8 cellular contexts compared by ENCODE assay signal in the genomic region with DNA sequence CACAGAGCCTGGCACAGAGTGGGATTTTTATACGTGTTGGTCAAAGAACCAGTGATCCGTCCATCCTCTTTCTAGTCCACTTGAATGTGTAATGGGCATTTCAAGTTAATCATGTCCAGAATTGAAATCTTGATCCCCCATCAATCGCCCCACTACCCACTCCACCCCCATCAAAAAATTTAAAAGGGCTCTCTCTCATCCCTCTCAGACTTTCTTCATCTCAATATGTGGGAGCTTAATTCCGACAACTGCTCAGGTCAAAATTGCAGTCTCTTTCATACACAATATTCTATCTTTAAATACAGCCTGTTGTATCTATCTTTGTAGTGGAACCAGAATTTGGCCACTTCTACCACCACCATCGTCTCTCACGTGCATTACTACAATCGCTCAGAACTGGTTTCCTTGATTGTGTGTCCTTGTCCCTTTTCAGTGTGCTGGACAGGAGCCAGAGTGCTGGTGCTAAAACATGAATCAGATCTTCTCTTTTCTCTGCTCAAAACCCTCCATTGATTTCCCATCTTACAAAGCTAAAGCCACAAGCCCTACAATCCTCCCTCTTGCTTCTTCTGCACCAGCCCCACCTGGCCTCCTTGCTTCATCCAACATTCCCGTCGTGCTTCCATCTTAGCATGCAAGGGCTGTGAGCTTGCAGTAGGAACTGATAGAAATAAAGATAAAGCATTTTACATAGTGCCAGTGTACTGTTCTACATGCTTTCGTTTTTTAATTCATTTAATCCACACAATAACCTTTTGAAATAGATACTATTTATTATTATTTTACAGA. TPM values are rescaled to one million over a fixed set of nuclear protein-coding genes. Genes with fewer than 3 reads are reported as not detected.
DNase-seq lines count a peak whose midpoint lies in the region; ATAC-seq and TF ChIP-seq lines count a peak whose summit lies in the region.

No MANE protein-coding gene starts in this region.

- no TSS peak for BruUV-seq in OCI-LY7 (replicated peaks; lab: Mats Ljungman, UMichigan)

- peak overlapping the region; percentile 71 for H3K4me2 ChIP-seq in OCI-LY7 (ENCODE audit: low read length)

- peaks cover 11% of the 10 kb centered on the region for H3K36me3 Mint-ChIP-seq in effector memory CD8-positive, alpha-beta T cell (ENCODE audit: insufficient read depth)

- H3K4me1 ChIP-seq in OCI-LY7 (ENCODE audit: insufficient read depth, low read length, poor library complexity, severe bottlenecking) (peaks cover 18% of the 10 kb centered on the region), psoas muscle (peaks cover 7% of the 10 kb centered on the region)

- intact Hi-C loops in OCI-LY7 (cut with micrococcal nuclease; ENCODE audit: unreplicated experiment) (loop anchor here (5.0 to 10.0 kb wide), 2 partner anchors 181 to 353 kb away; a partner anchor contains a TSS), psoas muscle (cut with DNase I) (no loop called here)

- H3K9me3 Mint-ChIP-seq in effector memory CD8-positive, alpha-beta T cell = no peaks in the 10 kb centered on the region

- no peaks in the 10 kb centered on the region for H3K9me2 ChIP-seq in OCI-LY7 (ENCODE audit: insufficient read depth, low read length)

- peak overlapping the region; percentile 87 to 94 for H3K27ac Mint-ChIP-seq in effector memory CD8-positive, alpha-beta T cell

- H3K36me3 ChIP-seq in GM06990 (ENCODE audit: control insufficient read depth, insufficient read depth, low read length) = no peaks in the 10 kb centered on the region
- H3K36me3 ChIP-seq in OCI-LY7 (ENCODE audit: insufficient read depth, low read length) = no peaks in the 10 kb centered on the region
- no peaks in the 10 kb centered on the region for H3K36me3 ChIP-seq in psoas muscle (ENCODE audit: insufficient read depth in 1 of 2, low read depth in 1 of 2)

- POLR2A ChIA-PET in OCI-LY7 (lab: Charles Lee) = interaction anchor here (0.6 to 1.8 kb wide), 13 partner anchors 10 to 317 kb away, joined by 3 to 6 read pairs (median 3); no protein-coding TSS in a partner anchor

- no peak for ATAC-seq in effector memory CD8-positive, alpha-beta T cell (replicated peaks)
- ATAC-seq in psoas muscle = no peak
- no peak for ATAC-seq in HG03378 (IDR thresholded peaks at IDR 0.05; ENCODE audit: unreplicated experiment)

- peak overlapping the region; percentile 98 for H2AFZ ChIP-seq in OCI-LY7 (ENCODE audit: low read length)

- DNase-seq in GM06990 (ENCODE audit: extremely low read depth, insufficient read length) = no peak
- DNase-seq in OCI-LY7 (ENCODE audit: low spot score) = no peak
- no peak for DNase-seq in effector memory CD8-positive, alpha-beta T cell
- no peak for DNase-seq in psoas muscle
- no peak for DNase-seq in DMS79 (lab: John Stamatoyannopoulos, UW)
- no peak for DNase-seq in mesenteric fat pad (ENCODE audit: low spot score)
- DNase-seq in NCI-H2196 treated with DMSO at 0.1 percent for 48 hours (lab: John Stamatoyannopoulos, UW; ENCODE audit: unreplicated experiment) = no peak

- CTCF ChIA-PET in OCI-LY7 (lab: Charles Lee; ENCODE audit: unreplicated experiment) = interaction anchor here (0.5 to 1.4 kb wide), 3 partner anchors 9 to 350 kb away, joined by 3 to 4 read pairs (median 3); a partner anchor contains a TSS

- 65 to 71% (median 68%) methylated on average over 10 of the region's 10 CpGs for WGBS in psoas muscle, 3 donors

- no peaks in the 10 kb centered on the region for H4K20me1 ChIP-seq in OCI-LY7 (ENCODE audit: insufficient read depth, low read length)

- H3K9me3 ChIP-seq in OCI-LY7 (ENCODE audit: low read length) (no peaks in the 10 kb centered on the region), psoas muscle (no peaks in the 10 kb centered on the region)

- H3K4me3 ChIP-seq in GM06990 (replicated peaks; ENCODE audit: low read depth, low read length) = peak overlapping the region; percentile 22
- H3K4me3 ChIP-seq in OCI-LY7 (ENCODE audit: low read depth, low read length, poor library complexity, severe bottlenecking) = peak overlapping the region; percentile 74
- H3K4me3 ChIP-seq in psoas muscle = peak overlapping the region; percentile 84

- peaks cover 23 to 34% of the 10 kb centered on the region in 2 donors for H3K4me1 Mint-ChIP-seq in effector memory CD8-positive, alpha-beta T cell (ENCODE audit: low read depth in 2 of 2)

- peaks cover 0 to 14% of the 10 kb centered on the region in 2 donors for H3K27me3 Mint-ChIP-seq in effector memory CD8-positive, alpha-beta T cell

- H3K27ac ChIP-seq in OCI-LY7 (ENCODE audit: low read depth, low read length, poor library complexity, severe bottlenecking) (no peak overlapping the region), psoas muscle (no peak overlapping the region)

- no peak for TF ChIP-seq CTCF in GM06990 (IDR thresholded peaks at IDR 0.05; ENCODE audit: insufficient read depth, low read length, poor library complexity, severe bottlenecking)
- no peak for TF ChIP-seq CTCF in OCI-LY7 (conservative IDR thresholded peaks at IDR 0.05; ENCODE audit: low read length)
- TF ChIP-seq CTCF in psoas muscle (IDR thresholded peaks at IDR 0.05) = no peak

- peak overlapping the region; percentile 92 for H3K4me3 Mint-ChIP-seq in effector memory CD8-positive, alpha-beta T cell

- H3K79me2 ChIP-seq in OCI-LY7 (ENCODE audit: insufficient read depth, low read depth, low read length) = no peaks in the 10 kb centered on the region; the same call in 1 of the 2 replicates

- H3K27me3 ChIP-seq in GM06990 (replicated peaks; ENCODE audit: control insufficient read depth, insufficient read depth, low read length) = no peaks in the 10 kb centered on the region
- H3K27me3 ChIP-seq in psoas muscle (ENCODE audit: insufficient read depth in 3 of 3, low read length in 2 of 3) = peaks cover 2 to 7% (median 4%) of the 10 kb centered on the region in 3 donors

RNA-seq across cellular contexts. Expression of a gene that starts 0.8 kb away (rescaled TPM):
- 6.7 and 8.7 TPM in 2 replicates for total RNA-seq in OCI-LY7 (2014; rRNA removed; shearing (Covaris generic))
- total RNA-seq in OCI-LY7 (2022) (14.2 and 17.0 TPM in 2 replicates), psoas muscle (1 to 10 TPM; 3.6 to 5.8 (median 4.8) TPM), mesenteric fat pad (5.2 TPM)
- polyA plus RNA-seq in psoas muscle = 1 to 10 TPM; 2.5 to 8.0 (median 2.9) TPM

RNA-seq across cellular contexts. Expression of a gene that starts 9.1 kb away (rescaled TPM):
- not detected in 2 replicates for total RNA-seq in OCI-LY7 (2014; rRNA removed; shearing (Covaris generic))
- not detected in 2 replicates for total RNA-seq in OCI-LY7 (2022)
- not detected for total RNA-seq in psoas muscle
- polyA plus RNA-seq in psoas muscle = not detected
- not detected for total RNA-seq in mesenteric fat pad

RNA-seq across cellular contexts. Expression of a gene that starts 38.9 kb away (rescaled TPM):
- 10.6 and 11.8 TPM in 2 replicates for total RNA-seq in OCI-LY7 (2014; rRNA removed; shearing (Covaris generic))
- total RNA-seq in OCI-LY7 (2022) = 12.8 and 15.5 TPM in 2 replicates
- 10 to 100 TPM in 1 of 4 donors, 1 to 10 TPM in 3; 9.2 to 13.1 (median 9.6) TPM for total RNA-seq in psoas muscle
- 1 to 10 TPM; 3.8 to 5.7 (median 4.4) TPM for polyA plus RNA-seq in psoas muscle
- 33.4 TPM for total RNA-seq in mesenteric fat pad

Comparison
In these comparisons a context has a peak if more than half of its experiments do, and no peak if none do; other contexts are left out.
1. H3K4me3 ChIP-seq: peak in every context shown above with its lines; median percentile 84 in psoas muscle; 74 in OCI-LY7; 22 in GM06990.